ENCODE assay signal across 19 cellular contexts in the genomic region with DNA sequence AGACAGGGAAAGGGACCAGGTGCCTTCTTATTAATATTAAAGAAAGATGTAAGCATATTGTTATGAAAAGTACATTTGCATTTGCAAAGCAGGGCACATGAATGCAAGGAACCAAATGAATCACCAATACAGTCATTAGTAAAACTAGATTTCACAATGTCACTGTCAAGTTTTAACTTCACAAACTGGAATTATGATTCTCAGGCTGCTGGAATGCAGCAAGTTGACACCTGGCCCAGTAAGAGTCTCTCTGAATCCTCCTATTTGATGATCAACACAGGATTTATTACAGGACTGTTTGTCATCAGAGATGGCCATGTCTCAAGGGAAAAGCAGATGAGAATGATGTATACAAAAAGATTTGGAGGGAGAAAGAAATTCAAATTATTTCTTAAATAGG.
"Had no signal": no experiment of that assay in that cellular context is flagged by ENCODE, and none has a peak within 500 bp of the region (broad histone marks: within the 10 kb centered on the region; RNA-seq: fewer than 3 reads in every experiment).

No MANE protein-coding gene starts in this region.

- ATAC-seq: activated CD8-positive, alpha-beta T cell treated with anti-CD3 and anti-CD28 coated beads for 36 hours; activated T-cell treated with anti-CD3 and anti-CD28 coated beads, Interleukin-2, amount 50 U/mL, for 4 hours; gastrocnemius medialis; mucosa of descending colon; right cardiac atrium had no signal

- H3K4me3 ChIP-seq: gastrocnemius medialis, mucosa of descending colon, prostate gland, skin epidermis, tibial nerve, uterus had no signal

- H3K27ac Mint-ChIP-seq: activated CD4-positive, alpha-beta T cell treated with anti-CD3 and anti-CD28 coated beads, Interleukin-2, amount 10 ng/mL, durations not matched to agents 24 days and 14 days; activated CD8-positive, alpha-beta T cell treated with anti-CD3 and anti-CD28 coated beads for 36 hours; activated naive CD4-positive, alpha-beta T cell treated with anti-CD3 and anti-CD28 coated beads, Interleukin-2, amount 50 U/mL, for 24 hours; naive B cell; stimulated activated naive CD8-positive, alpha-beta T cell treated with anti-CD3 and anti-CD28 coated beads, Interleukin-15, Interleukin-2, amounts not matched to agents 100 ng/mL and 50 ng/mL, for 24 hours had no signal

- H3K9me3 Mint-ChIP-seq: activated CD8-positive, alpha-beta T cell treated with anti-CD3 and anti-CD28 coated beads for 36 hours; activated naive CD4-positive, alpha-beta T cell treated with anti-CD3 and anti-CD28 coated beads, Interleukin-2, amount 50 U/mL, for 24 hours; activated T-cell treated with anti-CD3 and anti-CD28 coated beads, Interleukin-2, amount 50 U/mL, for 4 hours; naive B cell; neural crest cell; stimulated activated naive CD8-positive, alpha-beta T cell treated with anti-CD3 and anti-CD28 coated beads, Interleukin-15, Interleukin-2, amounts not matched to agents 100 ng/mL and 50 ng/mL, for 24 hours had no signal

- H3K36me3 Mint-ChIP-seq: activated naive CD4-positive, alpha-beta T cell treated with anti-CD3 and anti-CD28 coated beads, Interleukin-2, amount 50 U/mL, for 24 hours; naive B cell had no signal

- DNase-seq: activated CD4-positive, alpha-beta T cell treated with anti-CD3 and anti-CD28 coated beads, Interleukin-2, amount 10 ng/mL, durations not matched to agents 24 days and 14 days; activated CD8-positive, alpha-beta T cell treated with anti-CD3 and anti-CD28 coated beads for 36 hours; activated T-cell treated with anti-CD3 and anti-CD28 coated beads, Interleukin-2, amount 50 U/mL, for 4 hours; effector memory CD4-positive, alpha-beta T cell; gastrocnemius medialis; head of caudate nucleus; mesenchymal stem cell; mucosa of descending colon; naive B cell; right cardiac atrium; T-helper 1 cell; T1000; uterus had no signal

- H3K4me1 Mint-ChIP-seq: activated naive CD4-positive, alpha-beta T cell treated with anti-CD3 and anti-CD28 coated beads, Interleukin-2, amount 50 U/mL, for 24 hours; naive B cell; neural crest cell had no signal

- H3K27me3 ChIP-seq: tibial nerve, uterus had no signal

- H3K9me3 ChIP-seq: gastrocnemius medialis, mucosa of descending colon, prostate gland, tibial nerve, uterus had no signal

- H3K36me3 ChIP-seq: gastrocnemius medialis, prostate gland, tibial nerve, uterus had no signal

- H3K27ac ChIP-seq: gastrocnemius medialis, prostate gland, skin epidermis, tibial nerve, uterus had no signal

- H3K4me1 ChIP-seq: prostate gland, uterus had no signal

- H3K4me3 Mint-ChIP-seq: activated CD4-positive, alpha-beta T cell treated with anti-CD3 and anti-CD28 coated beads, Interleukin-2, amount 10 ng/mL, durations not matched to agents 24 days and 14 days; activated CD8-positive, alpha-beta T cell treated with anti-CD3 and anti-CD28 coated beads for 36 hours; activated naive CD4-positive, alpha-beta T cell treated with anti-CD3 and anti-CD28 coated beads, Interleukin-2, amount 50 U/mL, for 24 hours; activated T-cell treated with anti-CD3 and anti-CD28 coated beads, Interleukin-2, amount 50 U/mL, for 4 hours; naive B cell; neural crest cell; stimulated activated naive CD8-positive, alpha-beta T cell treated with anti-CD3 and anti-CD28 coated beads, Interleukin-15, Interleukin-2, amounts not matched to agents 100 ng/mL and 50 ng/mL, for 24 hours had no signal
